11 cellular contexts compared by ENCODE assay signal in genomic region chr11:1568451-1568911, GRCh38. TPM values are rescaled to one million over a fixed set of nuclear protein-coding genes. Genes with fewer than 3 reads are reported as not detected.
A peak's percentile ranks its signal among the peaks of the same experiment; 100 is the strongest.
DNase-seq lines count a peak whose midpoint lies in the region; ATAC-seq lines count a peak whose summit lies in the region.
"Had no signal": no experiment of that assay in that cellular context is flagged by ENCODE, and none has a peak within 500 bp of the region (broad histone marks: within the 10 kb centered on the region; RNA-seq: fewer than 3 reads in every experiment).

No MANE protein-coding gene starts in this region.

- peak; percentile 40 to 78 (median 47) for DNase-seq in CD4-positive, alpha-beta memory T cell
- DNase-seq in HuH-7.5 (ENCODE audit: low spot score), result peak; percentile 3
- peak; percentile 36 for DNase-seq in activated gamma-delta T cell treated with anti-CD3 and anti-CD28 coated beads, Interleukin-2, amount 50 U/mL, for 16 hours (ENCODE audit: low read depth)
- DNase-seq in mesendoderm, result peak; percentile 96
- DNase-seq in mucosa of gallbladder (ENCODE audit: low spot score), result no peak
- DNase-seq in MG63, result no peak
- no peak for DNase-seq in stimulated activated naive B cell treated with anti-CD40 and anti-IgM and Interleukin-4, amounts not matched to agents 10 μg/mL and 1 μg/mL and 100 μg/mL, for 72 hours
- DNase-seq: Kasumi-1, SIG-M5 had no signal

- H3K36me3 ChIP-seq in CD4-positive, alpha-beta memory T cell (ENCODE audit: insufficient read depth, low read length), result no peaks in the 10 kb centered on the region
- H3K36me3 ChIP-seq in mesendoderm (ENCODE audit: control insufficient read depth, insufficient read depth, low read length) (no peaks in the 10 kb centered on the region), MG63 (peaks cover 5% of the 10 kb centered on the region)
- H3K36me3 ChIP-seq: neutrophil had no signal

- peaks cover 18% of the 10 kb centered on the region for H3K4me1 ChIP-seq in CD4-positive, alpha-beta memory T cell (ENCODE audit: insufficient read depth, low read length)
- H3K4me1 ChIP-seq in mesendoderm (ENCODE audit: control insufficient read depth, low read depth, low read length), result peaks cover 6% of the 10 kb centered on the region

- H3K56ac ChIP-seq in mesendoderm (ENCODE audit: low read length), result no peak overlapping the region

- peaks cover 0 to 3% (median 0%) of the 10 kb centered on the region in 8 donors for H3K9me3 Mint-ChIP-seq in CD4-positive, alpha-beta memory T cell
- H3K9me3 Mint-ChIP-seq in stimulated activated naive B cell treated with anti-CD40 and anti-IgM and Interleukin-4, amounts not matched to agents 10 μg/mL and 1 μg/mL and 100 μg/mL, for 72 hours, result no peaks in the 10 kb centered on the region

- no peak overlapping the region for H3K4ac ChIP-seq in mesendoderm (ENCODE audit: low read depth, low read length)

- no peak overlapping the region for H3K23ac ChIP-seq in mesendoderm (ENCODE audit: low read length)

- no peak overlapping the region for H3K9ac ChIP-seq in mesendoderm (ENCODE audit: low read length)

- no peak overlapping the region for H2BK15ac ChIP-seq in mesendoderm (replicated peaks; ENCODE audit: low read depth)

- no peaks in the 10 kb centered on the region for H3K27me3 ChIP-seq in CD4-positive, alpha-beta memory T cell (ENCODE audit: insufficient read depth, low read length)
- H3K27me3 ChIP-seq in mesendoderm (ENCODE audit: insufficient read depth, low read length, poor library complexity), result peaks cover 7% of the 10 kb centered on the region
- peaks cover 7% of the 10 kb centered on the region; the same call in 1 of the 2 replicates for H3K27me3 ChIP-seq in MG63

- H3K36me3 Mint-ChIP-seq in CD4-positive, alpha-beta memory T cell, result no peaks in the 10 kb centered on the region
- no peaks in the 10 kb centered on the region for H3K36me3 Mint-ChIP-seq in stimulated activated naive B cell treated with anti-CD40 and anti-IgM and Interleukin-4, amounts not matched to agents 10 μg/mL and 1 μg/mL and 100 μg/mL, for 72 hours

- no peak overlapping the region for H2BK120ac ChIP-seq in mesendoderm (ENCODE audit: low read depth, low read length)

- no peaks in the 10 kb centered on the region for H3K79me2 ChIP-seq in mesendoderm (ENCODE audit: control insufficient read depth, insufficient read depth, low read length)

- H3K18ac ChIP-seq in mesendoderm (ENCODE audit: low read length), result no peak overlapping the region

- no peak for ATAC-seq in HG02798 (IDR thresholded peaks at IDR 0.05; ENCODE audit: poor library complexity, unreplicated experiment)
- no peak for ATAC-seq in stimulated activated naive B cell treated with anti-CD40 and anti-IgM and Interleukin-4, amounts not matched to agents 10 μg/mL and 1 μg/mL and 100 μg/mL, for 72 hours (replicated peaks)

- H4K8ac ChIP-seq in mesendoderm (ENCODE audit: low read depth, low read length), result no peak overlapping the region

- CTCF ChIA-PET in CD4-positive, alpha-beta memory T cell (lab: Charles Lee; ENCODE audit: partially characterized antibody), result interaction anchor here (1.5 kb wide), 1 partner anchor 11 kb away, joined by 4 read pairs; no protein-coding TSS in a partner anchor

- H3K27ac ChIP-seq in CD4-positive, alpha-beta memory T cell (ENCODE audit: low read depth, low read length), result no peak overlapping the region
- H3K27ac ChIP-seq in mesendoderm (ENCODE audit: low read depth, low read length), result no peak overlapping the region
- H3K27ac ChIP-seq: neutrophil had no signal

- peak overlapping the region in 1 of 8 donors; percentile 57 for H3K4me3 Mint-ChIP-seq in CD4-positive, alpha-beta memory T cell
- H3K4me3 Mint-ChIP-seq in stimulated activated naive B cell treated with anti-CD40 and anti-IgM and Interleukin-4, amounts not matched to agents 10 μg/mL and 1 μg/mL and 100 μg/mL, for 72 hours, result no peak overlapping the region

- H3K79me1 ChIP-seq in mesendoderm (ENCODE audit: low read length), result no peaks in the 10 kb centered on the region

- POLR2A ChIA-PET in CD4-positive, alpha-beta memory T cell (lab: Charles Lee; ENCODE audit: partially characterized antibody), result no interaction called here

- intact Hi-C loops in CD4-positive, alpha-beta memory T cell (cut with micrococcal nuclease), result no loop called here

- H3K9me3 ChIP-seq in CD4-positive, alpha-beta memory T cell (ENCODE audit: control insufficient read depth in 1 of 2, low read length in 2 of 2), result no peaks in the 10 kb centered on the region
- H3K9me3 ChIP-seq in MG63, result no peaks in the 10 kb centered on the region
- H3K9me3 ChIP-seq: neutrophil had no signal

- H3K4me1 Mint-ChIP-seq in CD4-positive, alpha-beta memory T cell, result peaks cover 5 to 25% (median 10%) of the 10 kb centered on the region in 4 donors
- H3K4me1 Mint-ChIP-seq in stimulated activated naive B cell treated with anti-CD40 and anti-IgM and Interleukin-4, amounts not matched to agents 10 μg/mL and 1 μg/mL and 100 μg/mL, for 72 hours, result peaks cover 6 to 20% of the 10 kb centered on the region in 2 donors

- H2AK5ac ChIP-seq in mesendoderm (ENCODE audit: low read length), result no peak overlapping the region

- H3K27ac Mint-ChIP-seq in CD4-positive, alpha-beta memory T cell, result peak overlapping the region in 1 of 7 donors; percentile 83
- H3K27ac Mint-ChIP-seq in stimulated activated naive B cell treated with anti-CD40 and anti-IgM and Interleukin-4, amounts not matched to agents 10 μg/mL and 1 μg/mL and 100 μg/mL, for 72 hours, result no peak overlapping the region

- no peaks in the 10 kb centered on the region for H3K27me3 Mint-ChIP-seq in CD4-positive, alpha-beta memory T cell
- peaks cover 41 to 79% of the 10 kb centered on the region in 2 donors for H3K27me3 Mint-ChIP-seq in stimulated activated naive B cell treated with anti-CD40 and anti-IgM and Interleukin-4, amounts not matched to agents 10 μg/mL and 1 μg/mL and 100 μg/mL, for 72 hours

- no peak overlapping the region for H3K4me2 ChIP-seq in mesendoderm (ENCODE audit: low read length)

- H2BK5ac ChIP-seq in mesendoderm (ENCODE audit: low read length), result no peak overlapping the region

- H4K5ac ChIP-seq in mesendoderm (ENCODE audit: low read length), result no peak overlapping the region

- H3K4me3 ChIP-seq in CD4-positive, alpha-beta memory T cell (ENCODE audit: low read length in 2 of 2), result no peak overlapping the region
- H3K4me3 ChIP-seq in mesendoderm (ENCODE audit: low read length) (no peak overlapping the region), MG63 (no peak overlapping the region)

- WGBS in mesendoderm (ENCODE audit: extremely low coverage, insufficient coverage, low lambda C conversion rate), result no CpG with 5 or more reads among the region's 13 CpGs

RNA-seq across cellular contexts. Expression of gene DUSP8, which starts 3.6 kb away (rescaled TPM):
- 1 to 10 TPM; 5.8 TPM for total RNA-seq in CD4-positive, alpha-beta memory T cell
- polyA plus RNA-seq in CD4-positive, alpha-beta memory T cell, result 1 to 10 TPM in 1 of 2 donors, not detected in 1; 1.5 TPM
- polyA plus RNA-seq in mesendoderm (2013, experiment 1 of 2), result 12.2 TPM
- 11.3 TPM for polyA plus RNA-seq in mesendoderm (2013, experiment 2 of 2)
- total RNA-seq in mucosa of gallbladder, result 35.6 TPM
- 1.1 and 4.5 TPM in 2 replicates for total RNA-seq in MG63 (2014; rRNA removed; shearing (Covaris generic); ENCODE audit: low replicate concordance)

RNA-seq across cellular contexts. Expression of gene KRTAP5-1, which starts 16.6 kb away (rescaled TPM):
- total RNA-seq in CD4-positive, alpha-beta memory T cell, result not detected
- under 1 TPM in 1 of 2 donors, not detected in 1; 0.29 TPM for polyA plus RNA-seq in CD4-positive, alpha-beta memory T cell
- polyA plus RNA-seq in mesendoderm (2013, experiment 1 of 2), result not detected
- polyA plus RNA-seq in mesendoderm (2013, experiment 2 of 2), result not detected
- not detected for total RNA-seq in mucosa of gallbladder
- total RNA-seq in MG63 (2014; rRNA removed; shearing (Covaris generic); ENCODE audit: low replicate concordance), result not detected in 2 replicates

RNA-seq across cellular contexts. Expression of gene KRTAP5-2, which starts 29.6 kb away (rescaled TPM):
- not detected for total RNA-seq in CD4-positive, alpha-beta memory T cell
- not detected for polyA plus RNA-seq in CD4-positive, alpha-beta memory T cell
- not detected for polyA plus RNA-seq in mesendoderm (2013, experiment 1 of 2)
- polyA plus RNA-seq in mesendoderm (2013, experiment 2 of 2), result not detected
- 0.26 TPM for total RNA-seq in mucosa of gallbladder
- total RNA-seq in MG63 (2014; rRNA removed; shearing (Covaris generic); ENCODE audit: low replicate concordance), result not detected in 2 replicates

RNA-seq across cellular contexts. Expression of gene KRTAP5-3, which starts 39.8 kb away (rescaled TPM):
- total RNA-seq in CD4-positive, alpha-beta memory T cell, result not detected
- polyA plus RNA-seq in CD4-positive, alpha-beta memory T cell, result not detected
- not detected for polyA plus RNA-seq in mesendoderm (2013, experiment 1 of 2)
- polyA plus RNA-seq in mesendoderm (2013, experiment 2 of 2), result not detected
- not detected for total RNA-seq in mucosa of gallbladder
- total RNA-seq in MG63 (2014; rRNA removed; shearing (Covaris generic); ENCODE audit: low replicate concordance), result not detected in 2 replicates

RNA-seq across cellular contexts. Expression of gene KRTAP5-4, which starts 53.5 kb away (rescaled TPM):
- not detected for total RNA-seq in CD4-positive, alpha-beta memory T cell
- not detected for polyA plus RNA-seq in CD4-positive, alpha-beta memory T cell
- polyA plus RNA-seq in mesendoderm (2013, experiment 1 of 2), result not detected
- not detected for polyA plus RNA-seq in mesendoderm (2013, experiment 2 of 2)
- not detected for total RNA-seq in mucosa of gallbladder
- not detected in 2 replicates for total RNA-seq in MG63 (2014; rRNA removed; shearing (Covaris generic); ENCODE audit: low replicate concordance)

Comparison
In these comparisons a context has a peak if more than half of its experiments do, and no peak if none do; other contexts are left out.
1. DNase-seq: peak in CD4-positive, alpha-beta memory T cell (5 of 5), HuH-7.5 (single experiment), activated gamma-delta T cell treated with anti-CD3 and anti-CD28 coated beads, Interleukin-2, amount 50 U/mL, for 16 hours (single experiment) and mesendoderm (single experiment); none in mucosa of gallbladder (single experiment), MG63 (single experiment) and stimulated activated naive B cell treated with anti-CD40 and anti-IgM and Interleukin-4, amounts not matched to agents 10 μg/mL and 1 μg/mL and 100 μg/mL, for 72 hours (single experiment).